Comparison of ENCODE assay signal across 17 cellular contexts in genomic region chr14:53646925-53647324, GRCh38.
"Had no signal": no experiment of that assay in that cellular context is flagged by ENCODE, and none has a peak within 500 bp of the region (broad histone marks: within the 10 kb centered on the region; RNA-seq: fewer than 3 reads in every experiment).

No MANE protein-coding gene starts in this region.

- FAIRE-seq: islet of Langerhans had no signal

- H3K27me3 ChIP-seq: cardiac muscle cell, esophagus squamous epithelium, thyroid gland had no signal

- H3K27ac ChIP-seq: cardiac muscle cell, esophagus squamous epithelium, thyroid gland had no signal

- H3K4me1 ChIP-seq: thyroid gland had no signal

- H3K36me3 ChIP-seq: cardiac muscle cell, esophagus squamous epithelium, thyroid gland had no signal

- H3K9me3 ChIP-seq: esophagus squamous epithelium, thyroid gland had no signal

- DNase-seq: activated B cell treated with CpG ODN at 0.5 μM for 24 hours; activated CD4-positive, alpha-beta memory T cell treated with anti-CD3 and anti-CD28 coated beads for 36 hours; activated CD4-positive, alpha-beta T cell treated with anti-CD3 and anti-CD28 coated beads for 4 hours; activated naive CD4-positive, alpha-beta T cell; activated naive CD8-positive, alpha-beta T cell treated with anti-CD3 and anti-CD28 coated beads, Interleukin-2, amount 10 ng/mL, durations not matched to agents 7 days and 5 days; activated T-cell treated with anti-CD3 and anti-CD28 coated beads for 4 hours; amygdala; esophagus squamous epithelium; left cardiac atrium; mesenchymal stem cell; occipital lobe; posterior cingulate gyrus; stimulated activated CD4-positive, alpha-beta T cell treated with anti-CD3 and anti-CD28 coated beads, Interleukin-2, amount 100 ng/mL, for 24 hours; stimulated activated naive CD4-positive, alpha-beta T cell treated with Interleukin-2 at 50 U/mL for 16 hours; thyroid gland had no signal

- H3K4me3 ChIP-seq: cardiac muscle cell, esophagus squamous epithelium, thyroid gland had no signal
